ENCODE assay signal across 1 cellular context in genomic region chr7:129843982-129844840, GRCh38.
TF ChIP-seq lines count a peak whose summit lies in the region.

No MANE protein-coding gene starts in this region.

TF ChIP-seq in GM23338, 12 proteins besides CTCF, POLR2A, EP300 and RAD21 (continued from another document):
- no peak for TF ChIP-seq REST (IDR thresholded peaks at IDR 0.05; ENCODE audit: unreplicated experiment)
- no peak for TF ChIP-seq EZH2phosphoT487 (IDR thresholded peaks at IDR 0.05; ENCODE audit: unreplicated experiment)
TF ChIP-seq in GM23338: peak in this region for 3.
